In genomic region chr20:49906615-49907154, GRCh38 we compare ENCODE assay signal across 22 cellular contexts.
"Had no signal": no experiment of that assay in that cellular context is flagged by ENCODE, and none has a peak within 500 bp of the region (broad histone marks: within the 10 kb centered on the region; RNA-seq: fewer than 3 reads in every experiment).

No MANE protein-coding gene starts in this region.

- H3K4me1 Mint-ChIP-seq: activated CD4-positive, alpha-beta T cell treated with anti-CD3 and anti-CD28 coated beads, Interleukin-2, amount 10 ng/mL, durations not matched to agents 7 days and 5 days; activated naive CD8-positive, alpha-beta T cell treated with anti-CD3 and anti-CD28 coated beads for 36 hours had no signal

- H3K27me3 ChIP-seq: MG63 had no signal

- H3K27me3 Mint-ChIP-seq: activated CD4-positive, alpha-beta memory T cell treated with anti-CD3 and anti-CD28 coated beads for 36 hours; activated CD4-positive, alpha-beta T cell treated with anti-CD3 and anti-CD28 coated beads, Interleukin-2, amount 10 ng/mL, durations not matched to agents 7 days and 5 days; activated naive CD4-positive, alpha-beta T cell treated with anti-CD3 and anti-CD28 coated beads, Interleukin-2, amount 10 ng/mL, durations not matched to agents 7 days and 5 days; activated naive CD8-positive, alpha-beta T cell treated with anti-CD3 and anti-CD28 coated beads for 36 hours; activated T-helper 17 cell treated with anti-CD3 and anti-CD28 coated beads, Interleukin-2, amount 50 U/mL, for 72 hours had no signal

- H3K9me3 Mint-ChIP-seq: activated CD4-positive, alpha-beta memory T cell treated with anti-CD3 and anti-CD28 coated beads for 36 hours; activated CD4-positive, alpha-beta T cell treated with anti-CD3 and anti-CD28 coated beads, Interleukin-2, amount 10 ng/mL, durations not matched to agents 7 days and 5 days; activated naive CD4-positive, alpha-beta T cell treated with anti-CD3 and anti-CD28 coated beads, Interleukin-2, amount 10 ng/mL, durations not matched to agents 7 days and 5 days; activated naive CD8-positive, alpha-beta T cell treated with anti-CD3 and anti-CD28 coated beads for 36 hours; activated T-helper 17 cell treated with anti-CD3 and anti-CD28 coated beads, Interleukin-2, amount 50 U/mL, for 72 hours had no signal

- ATAC-seq: activated T-helper 17 cell treated with anti-CD3 and anti-CD28 coated beads, Interleukin-2, amount 50 U/mL, for 72 hours had no signal

- H3K4me3 Mint-ChIP-seq: activated CD4-positive, alpha-beta memory T cell treated with anti-CD3 and anti-CD28 coated beads for 36 hours; activated CD4-positive, alpha-beta T cell treated with anti-CD3 and anti-CD28 coated beads, Interleukin-2, amount 10 ng/mL, durations not matched to agents 7 days and 5 days; activated naive CD4-positive, alpha-beta T cell treated with anti-CD3 and anti-CD28 coated beads, Interleukin-2, amount 10 ng/mL, durations not matched to agents 7 days and 5 days; activated naive CD8-positive, alpha-beta T cell treated with anti-CD3 and anti-CD28 coated beads for 36 hours; activated T-helper 17 cell treated with anti-CD3 and anti-CD28 coated beads, Interleukin-2, amount 50 U/mL, for 72 hours had no signal

- H3K4me3 ChIP-seq: MG63 had no signal

- H3K27ac Mint-ChIP-seq: activated CD4-positive, alpha-beta memory T cell treated with anti-CD3 and anti-CD28 coated beads for 36 hours; activated CD4-positive, alpha-beta T cell treated with anti-CD3 and anti-CD28 coated beads, Interleukin-2, amount 10 ng/mL, durations not matched to agents 7 days and 5 days; activated naive CD4-positive, alpha-beta T cell treated with anti-CD3 and anti-CD28 coated beads, Interleukin-2, amount 10 ng/mL, durations not matched to agents 7 days and 5 days; activated naive CD8-positive, alpha-beta T cell treated with anti-CD3 and anti-CD28 coated beads for 36 hours; activated T-helper 17 cell treated with anti-CD3 and anti-CD28 coated beads, Interleukin-2, amount 50 U/mL, for 72 hours had no signal

- H3K27ac ChIP-seq: KMS-11 had no signal

- H3K4me2 ChIP-seq: KMS-11, SK-N-SH had no signal

- H3K9ac ChIP-seq: KMS-11, SK-N-SH had no signal

- H3K9me3 ChIP-seq: MG63, SK-N-SH had no signal

- DNase-seq: activated CD4-positive, alpha-beta memory T cell treated with anti-CD3 and anti-CD28 coated beads for 36 hours; activated CD4-positive, alpha-beta T cell treated with anti-CD3 and anti-CD28 coated beads, Interleukin-2, amount 10 ng/mL, durations not matched to agents 7 days and 5 days; activated CD4-positive, CD25-positive, alpha-beta regulatory T cell; activated CD8-positive, alpha-beta memory T cell treated with anti-CD3 and anti-CD28 coated beads for 24 hours; activated gamma-delta T cell; activated naive CD4-positive, alpha-beta T cell treated with anti-CD3 and anti-CD28 coated beads, Interleukin-2, amount 10 ng/mL, durations not matched to agents 7 days and 5 days; activated naive CD8-positive, alpha-beta T cell treated with anti-CD3 and anti-CD28 coated beads for 36 hours; activated T-cell treated with anti-CD3 and anti-CD28 coated beads, Interleukin-2, amount 50 U/mL, for 48 hours; IMR-90; MG63; MV-4-11; NCI-H1092 treated with DMSO at 0.1 percent for 48 hours; NCI-H1417 treated with DMSO at 0.1 percent for 48 hours; NCI-H1694; NCI-H345; NCI-H510A; NCI-H526 treated with DMSO at 0.1 percent for 48 hours; NCI-H82; SK-N-SH; T-helper 1 cell had no signal
